12 cellular contexts compared by ENCODE assay signal in genomic region chr4:80253510-80253909, GRCh38. TPM values are rescaled to one million over a fixed set of nuclear protein-coding genes. Genes with fewer than 3 reads are reported as not detected.
"Had no signal": no experiment of that assay in that cellular context is flagged by ENCODE, and none has a peak within 500 bp of the region (broad histone marks: within the 10 kb centered on the region; RNA-seq: fewer than 3 reads in every experiment).

No MANE protein-coding gene starts in this region.

- DNase-seq: activated CD4-positive, alpha-beta memory T cell treated with anti-CD3 and anti-CD28 coated beads for 36 hours; activated CD4-positive, CD25-positive, alpha-beta regulatory T cell treated with anti-CD3 and anti-CD28 coated beads, Interleukin-2, amount 50 U/mL, for 72 hours; activated gamma-delta T cell treated with Interleukin-2 at 50 U/mL for 16 hours; activated naive CD8-positive, alpha-beta T cell treated with anti-CD3 and anti-CD28 coated beads for 36 hours; activated T-cell treated with anti-CD3 and anti-CD28 coated beads, Interleukin-2, amount 50 U/mL, for 48 hours; kidney; left ventricle myocardium inferior; mesendoderm; nephron progenitor cell; stimulated activated CD4-positive, alpha-beta T cell treated with anti-CD3 and anti-CD28 coated beads, Interleukin-2, amount 100 ng/mL, for 48 hours; stimulated activated naive CD4-positive, alpha-beta T cell treated with Interleukin-2 at 50 U/mL for 16 hours; T-helper 17 cell had no signal

- H3K4me1 ChIP-seq: left ventricle myocardium inferior had no signal

- H3K36me3 ChIP-seq: left ventricle myocardium inferior had no signal

- ATAC-seq: T-helper 17 cell had no signal

- H3K9me3 ChIP-seq: left ventricle myocardium inferior had no signal

- H3K4me3 ChIP-seq: left ventricle myocardium inferior had no signal

- H3K27ac ChIP-seq: left ventricle myocardium inferior had no signal

RNA-seq across cellular contexts. Expression of gene FGF5, which starts 13.0 kb away (rescaled TPM):
- total RNA-seq: activated CD4-positive, alpha-beta memory T cell treated with anti-CD3 and anti-CD28 coated beads for 36 hours; activated naive CD8-positive, alpha-beta T cell treated with anti-CD3 and anti-CD28 coated beads for 36 hours had no signal
